Comparison of ENCODE assay signal across 15 cellular contexts in the genomic region with DNA sequence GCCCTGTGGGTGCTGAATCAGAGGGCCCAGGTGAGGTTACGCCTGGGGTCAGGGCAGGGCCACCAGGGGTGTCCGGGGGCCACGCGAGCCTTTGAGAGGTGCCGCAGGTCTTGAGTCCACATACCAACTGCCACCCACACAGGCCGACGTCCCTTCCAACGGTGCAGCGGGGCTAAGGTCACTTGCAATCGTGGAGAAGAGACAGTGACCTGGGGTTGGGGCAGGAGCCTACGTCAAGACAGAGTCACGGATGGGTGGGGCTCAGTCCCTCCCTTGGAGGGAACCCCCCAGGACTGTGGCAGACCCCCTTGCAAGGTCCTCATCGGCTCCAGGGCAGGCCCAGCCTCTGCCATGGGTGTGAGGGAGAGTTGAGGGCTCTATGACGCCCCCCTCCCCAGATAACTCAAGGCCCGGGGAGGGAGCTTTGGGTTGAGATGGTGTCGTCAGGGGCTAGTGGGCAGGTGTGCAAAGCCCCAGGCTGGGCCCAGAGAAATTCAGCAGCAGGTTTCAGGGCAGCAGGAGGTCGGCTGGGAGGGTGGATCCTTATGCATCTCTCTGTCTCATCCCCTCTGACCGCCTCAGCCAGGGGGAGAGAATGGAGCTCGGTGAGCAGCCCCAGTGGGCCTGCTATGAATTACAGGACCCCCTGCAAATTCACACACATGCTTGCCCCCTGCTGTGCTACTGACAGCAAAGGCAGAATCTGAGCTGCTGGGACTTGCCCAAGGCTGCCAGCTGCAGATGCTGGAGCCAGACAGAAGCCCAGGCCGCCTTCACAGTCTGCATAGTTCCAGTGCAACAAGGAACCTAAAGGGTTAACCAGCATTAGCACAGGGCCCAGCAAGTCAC. TPM values are rescaled to one million over a fixed set of nuclear protein-coding genes. Genes with fewer than 3 reads are reported as not detected.
DNase-seq lines count a peak whose midpoint lies in the region; ATAC-seq and TF ChIP-seq lines count a peak whose summit lies in the region.
"Had no signal": no experiment of that assay in that cellular context is flagged by ENCODE, and none has a peak within 500 bp of the region (broad histone marks: within the 10 kb centered on the region; RNA-seq: fewer than 3 reads in every experiment).

No MANE protein-coding gene starts in this region.

- peaks cover 26% of the 10 kb centered on the region for H3F3A ChIP-seq in SK-N-SH (replicated peaks; ENCODE audit: insufficient read depth)

- no peaks in the 10 kb centered on the region for H3K9me2 ChIP-seq in SK-N-SH

- 0 out of 2 replicates have a peak, but pooled peaks cover 3% of the 10 kb centered on the region for H3K79me2 ChIP-seq in SK-N-SH (ENCODE audit: insufficient read depth)
- peaks cover 8% of the 10 kb centered on the region for H3K79me2 ChIP-seq in osteoblast (ENCODE audit: insufficient read depth, low read length)
- H3K79me2 ChIP-seq: hepatocyte had no signal

- H3K4me2 ChIP-seq in SK-N-SH = 0 out of 2 replicates have a peak overlapping the region, but pooled peaks have one; percentile 13
- no peak overlapping the region for H3K4me2 ChIP-seq in osteoblast (ENCODE audit: insufficient read depth, low read length)
- H3K4me2 ChIP-seq: hepatocyte had no signal

- TF ChIP-seq RAD21 in SK-N-SH (IDR thresholded peaks at IDR 0.05; ENCODE audit: low read length) = no peak

- H2AFZ ChIP-seq in SK-N-SH (ENCODE audit: low read depth) (no peak overlapping the region), osteoblast (ENCODE audit: low read length) (no peak overlapping the region)
- H2AFZ ChIP-seq: hepatocyte had no signal

- H3K27ac ChIP-seq in SK-N-SH (ENCODE audit: low read depth in 2 of 2, low read length in 1 of 2) (peak overlapping the region in 1 of 2 experiments; percentile 77; a peak in 2 of 4 replicates), osteoblast (ENCODE audit: low read depth, low read length) (peak overlapping the region; percentile 89), heart left ventricle (no peak overlapping the region)
- H3K27ac ChIP-seq: breast epithelium, hepatocyte, thoracic aorta had no signal

- H3K9me3 ChIP-seq in SK-N-SH (no peaks in the 10 kb centered on the region), osteoblast (ENCODE audit: low read depth, low read length) (no peaks in the 10 kb centered on the region), heart left ventricle (no peaks in the 10 kb centered on the region)
- H3K9me3 ChIP-seq: thoracic aorta had no signal

- no peak for TF ChIP-seq EP300 in SK-N-SH (IDR thresholded peaks at IDR 0.05; ENCODE audit: borderline replicate concordance in 1 of 2, low read depth in 1 of 2, low read length in 1 of 2)

- no peaks in the 10 kb centered on the region for H3K27me3 ChIP-seq in SK-N-SH (ENCODE audit: insufficient read depth)
- H3K27me3 ChIP-seq in osteoblast (ENCODE audit: insufficient read depth, low read length) = no peaks in the 10 kb centered on the region
- H3K27me3 ChIP-seq in heart left ventricle = no peaks in the 10 kb centered on the region
- H3K27me3 ChIP-seq: hepatocyte had no signal

- intact Hi-C loops in heart left ventricle (cut with DNase I) = no loop called here

- TF ChIP-seq CTCF in SK-N-SH (IDR thresholded peaks at IDR 0.05) = 0 out of 2 replicates have a peak, but pooled peaks have one; percentile 8
- no peak for TF ChIP-seq CTCF in epithelial cell of esophagus (IDR thresholded peaks at IDR 0.05; ENCODE audit: insufficient read depth, low read depth, low read length, missing control alignments)
- TF ChIP-seq CTCF in osteoblast (IDR thresholded peaks at IDR 0.05; ENCODE audit: extremely low read depth, low read depth, low read length) = no peak
- no peak for TF ChIP-seq CTCF in heart left ventricle (IDR thresholded peaks at IDR 0.05)

- peaks cover 3 to 34% of the 10 kb centered on the region in 2 experiments; a peak in 3 of 4 replicates for H3K4me1 ChIP-seq in SK-N-SH (ENCODE audit: control insufficient read depth in 1 of 2, insufficient read depth in 2 of 2, low read depth in 1 of 2, low read length in 1 of 2)
- H3K4me1 ChIP-seq in osteoblast (ENCODE audit: insufficient read depth, low read length) = peaks cover 62% of the 10 kb centered on the region
- H3K4me1 ChIP-seq in heart left ventricle = peaks cover 0 to 9% (median 0%) of the 10 kb centered on the region in 12 donors
- H3K4me1 ChIP-seq: breast epithelium had no signal

- DNase-seq in SK-N-SH = peak; percentile 49
- peak; percentile 62 to 87 for DNase-seq in NCI-H524 (lab: John Stamatoyannopoulos, UW)
- peak; percentile 54 for DNase-seq in epithelial cell of esophagus (ENCODE audit: low read depth)
- DNase-seq in osteoblast (ENCODE audit: insufficient read length, low spot score, missing footprints) = no peak
- no peak for DNase-seq in heart left ventricle
- DNase-seq in D341Med (ENCODE audit: low spot score) = no peak
- DNase-seq: activated CD4-positive, alpha-beta T cell treated with anti-CD3 and anti-CD28 coated beads, Interleukin-2, amount 50 U/mL, for 1 hour; activated gamma-delta T cell; NCI-H1092 had no signal

- H4K20me1 ChIP-seq in SK-N-SH (ENCODE audit: insufficient read depth) = no peaks in the 10 kb centered on the region
- no peaks in the 10 kb centered on the region for H4K20me1 ChIP-seq in osteoblast (ENCODE audit: insufficient read depth, low read length)

- 93% methylated on average over 14 of the region's 20 CpGs for WGBS in SK-N-SH (ENCODE audit: low lambda C conversion rate)
- WGBS in heart left ventricle, 4 donors = 89 to 94% (median 93%) methylated on average over 8 to 20 of the region's 20 CpGs

- ATAC-seq in SK-N-SH treated with all-trans-retinoic acid at 6 μM for 48 hours (no peak), HG03108 (IDR thresholded peaks at IDR 0.05; ENCODE audit: unreplicated experiment) (no peak), heart left ventricle (no peak)

- POLR2A ChIA-PET in SK-N-SH (lab: Yijun Ruan, JAX) = no interaction called here

- H3K36me3 ChIP-seq in SK-N-SH (replicated peaks in 1 of 2; ENCODE audit: control insufficient read depth in 1 of 2, insufficient read depth in 2 of 2, low read length in 1 of 2) (no peaks in the 10 kb centered on the region), osteoblast (ENCODE audit: insufficient read depth, low read length) (no peaks in the 10 kb centered on the region), heart left ventricle (no peaks in the 10 kb centered on the region)
- H3K36me3 ChIP-seq: breast epithelium, thoracic aorta had no signal

- TF ChIP-seq POLR2A in heart left ventricle (IDR thresholded peaks at IDR 0.05) = no peak

- CTCF ChIA-PET in SK-N-SH (lab: Yijun Ruan, JAX) = no interaction called here

- H3K9ac ChIP-seq in SK-N-SH = 0 out of 2 replicates have a peak overlapping the region, but pooled peaks have one; percentile 28

- H3K4me3 ChIP-seq in SK-N-SH (ENCODE audit: low read depth in 2 of 2, low read length in 1 of 2) (no peak overlapping the region), epithelial cell of esophagus (ENCODE audit: low read length) (no peak overlapping the region), osteoblast (ENCODE audit: insufficient read depth, low read length) (no peak overlapping the region), heart left ventricle (no peak overlapping the region)
- H3K4me3 ChIP-seq: breast epithelium, hepatocyte, thoracic aorta had no signal

TF ChIP-seq in SK-N-SH, 30 proteins besides CTCF, POLR2A, EP300 and RAD21 (continues in another document):
- TF ChIP-seq RCOR1 (IDR thresholded peaks at IDR 0.05; ENCODE audit: low read length) (no peak), GATA2 (CRISPR knock-in tag; IDR thresholded peaks at IDR 0.05) (no peak), SIN3A (IDR thresholded peaks at IDR 0.05; ENCODE audit: borderline replicate concordance, low read depth, low read length) (no peak), ELF1 (IDR thresholded peaks at IDR 0.05) (no peak), TCF12 (IDR thresholded peaks at IDR 0.05) (no peak), PBX3 (IDR thresholded peaks at IDR 0.05) (no peak), MXI1 (IDR thresholded peaks at IDR 0.05; ENCODE audit: low read depth, low read length) (no peak), NRF1 (IDR thresholded peaks at IDR 0.05; ENCODE audit: low read depth, low read length) (no peak)

TF ChIP-seq in SK-N-SH treated with all-trans-retinoic acid at 6 μM for 48 hours, 23 proteins besides CTCF, POLR2A, EP300 and RAD21:
- no peak for TF ChIP-seq ARNTL (CRISPR knock-in tag; IDR thresholded peaks at IDR 0.05; ENCODE audit: borderline replicate concordance, low read depth)
TF ChIP-seq in SK-N-SH treated with all-trans-retinoic acid at 6 μM for 48 hours: peak in this region for 0.

RNA-seq across cellular contexts. Expression of gene MYEOV, which starts 60.0 kb away (rescaled TPM):
- polyA plus RNA-seq in SK-N-SH (2012; rRNA removed) (3.0 and 3.6 TPM in 2 replicates), heart left ventricle (under 1 TPM; 0.08 TPM)
- polyA plus RNA-seq in SK-N-SH (2012; cell fraction: cytosol; rRNA removed) = 1.4 and 1.6 TPM in 2 replicates
- polyA plus RNA-seq in SK-N-SH (2012; cell fraction: nucleus; rRNA removed) = 7.8 and 9.9 TPM in 2 replicates
- total RNA-seq in osteoblast (0.88 and 1.4 TPM in 2 replicates), heart left ventricle (under 1 TPM in 2 of 9 donors, not detected in 7; 0.37 to 0.88 TPM)
- total RNA-seq: hepatocyte; T-helper 1 cell treated with Interleukin-12 subunit alpha and Interleukin-12 subunit beta and Interleukin-4 antibody, amounts not matched to agents 30 ng/mL and 1 ng/mL, for 36 hours had no signal
- polyA plus RNA-seq: hepatocyte had no signal

Comparison
In these comparisons a context has a peak if more than half of its experiments do, and no peak if none do; other contexts are left out.
1. DNase-seq: peak in SK-N-SH (single experiment), NCI-H524 (2 of 2) and epithelial cell of esophagus (single experiment); none in osteoblast (single experiment), heart left ventricle (0 of 5) and D341Med (single experiment).